ENCODE assay signal across 12 cellular contexts in genomic region chr10:70494966-70495365, GRCh38. TPM values are rescaled to one million over a fixed set of nuclear protein-coding genes. Genes with fewer than 3 reads are reported as not detected.
DNase-seq lines count a peak whose midpoint lies in the region; ATAC-seq and TF ChIP-seq lines count a peak whose summit lies in the region.
"Had no signal": no experiment of that assay in that cellular context is flagged by ENCODE, and none has a peak within 500 bp of the region (broad histone marks: within the 10 kb centered on the region; RNA-seq: fewer than 3 reads in every experiment).

No MANE protein-coding gene starts in this region.

- H3K36me3 ChIP-seq in CD8-positive, alpha-beta T cell (ENCODE audit: insufficient read depth, low read length), result no peaks in the 10 kb centered on the region
- no peaks in the 10 kb centered on the region for H3K36me3 ChIP-seq in tibial nerve
- H3K36me3 ChIP-seq: prostate gland had no signal

- no peak overlapping the region for H3K4me3 ChIP-seq in CD8-positive, alpha-beta T cell (ENCODE audit: low read depth, low read length)
- peak overlapping the region in 1 of 4 donors; percentile 6 for H3K4me3 ChIP-seq in tibial nerve
- H3K4me3 ChIP-seq: prostate gland had no signal

- H3K9me3 ChIP-seq in CD8-positive, alpha-beta T cell (ENCODE audit: low read length), result no peaks in the 10 kb centered on the region
- H3K9me3 ChIP-seq in tibial nerve, result no peaks in the 10 kb centered on the region
- H3K9me3 ChIP-seq: prostate gland had no signal

- CTCF ChIA-PET in CD8-positive, alpha-beta T cell (lab: Charles Lee), result interaction anchor here (1.1 to 1.3 kb wide), 3 partner anchors 34 to 264 kb away, joined by 3 read pairs; no protein-coding TSS in a partner anchor

- peaks cover 8% of the 10 kb centered on the region for H3K4me1 ChIP-seq in CD8-positive, alpha-beta T cell (ENCODE audit: insufficient read depth, low read length)
- peaks cover 0 to 26% (median 19%) of the 10 kb centered on the region in 4 donors for H3K4me1 ChIP-seq in tibial nerve
- H3K4me1 ChIP-seq: prostate gland had no signal

- DNase-seq in CD8-positive, alpha-beta T cell, result no peak
- DNase-seq in Kasumi-1 (lab: John Stamatoyannopoulos, UW) (peak; percentile 85 to 86), natural killer cell (no peak), GM19238 (ENCODE audit: insufficient read length, low spot score) (no peak), NCI-H510A (lab: John Stamatoyannopoulos, UW) (no peak), tibial nerve (ENCODE audit: low spot score in 2 of 2) (no peak)
- DNase-seq: glutamatergic neuron, NCI-H187 treated with DMSO at 0.1 percent for 48 hours had no signal

- no peak for TF ChIP-seq EP300 in tibial nerve (IDR thresholded peaks at IDR 0.05)

- TF ChIP-seq CTCF in CD8-positive, alpha-beta T cell (IDR thresholded peaks at IDR 0.05), result no peak
- TF ChIP-seq CTCF in natural killer cell (IDR thresholded peaks at IDR 0.05) (no peak), tibial nerve (IDR thresholded peaks at IDR 0.05) (no peak)

- POLR2A ChIA-PET in CD8-positive, alpha-beta T cell (lab: Charles Lee), result no interaction called here

- H3K27ac ChIP-seq in CD8-positive, alpha-beta T cell (ENCODE audit: low read depth, low read length), result no peak overlapping the region
- peak overlapping the region; percentile 10 for H3K27ac ChIP-seq in angular gyrus (ENCODE audit: low read depth, low read length)
- H3K27ac ChIP-seq in tibial nerve, result peak overlapping the region in 2 of 4 donors; percentile 21 to 44
- H3K27ac ChIP-seq: prostate gland had no signal

- intact Hi-C loops in CD8-positive, alpha-beta T cell (cut with DNase I, micrococcal nuclease), result no loop called here
- intact Hi-C loops in natural killer cell (cut with micrococcal nuclease), result no loop called here

- no peaks in the 10 kb centered on the region for H3K36me3 Mint-ChIP-seq in CD8-positive, alpha-beta T cell
- H3K36me3 Mint-ChIP-seq in natural killer cell, result no peaks in the 10 kb centered on the region

- no peaks in the 10 kb centered on the region for H3K9me3 Mint-ChIP-seq in CD8-positive, alpha-beta T cell
- no peaks in the 10 kb centered on the region for H3K9me3 Mint-ChIP-seq in natural killer cell

- 67 to 74% methylated on average over 13 of the region's 13 CpGs for WGBS in tibial nerve, 2 donors

- peak overlapping the region; percentile 52 for H3K4me3 Mint-ChIP-seq in CD8-positive, alpha-beta T cell
- H3K4me3 Mint-ChIP-seq in natural killer cell, result peak overlapping the region; percentile 76

- H3K27me3 ChIP-seq in CD8-positive, alpha-beta T cell (ENCODE audit: insufficient read depth, low read length), result no peaks in the 10 kb centered on the region
- no peaks in the 10 kb centered on the region for H3K27me3 ChIP-seq in tibial nerve

- H3K4me1 Mint-ChIP-seq in CD8-positive, alpha-beta T cell (ENCODE audit: low read depth), result peaks cover 24% of the 10 kb centered on the region
- H3K4me1 Mint-ChIP-seq in natural killer cell, result peaks cover 31 to 45% of the 10 kb centered on the region in 2 donors

- no peak overlapping the region for H3K27ac Mint-ChIP-seq in CD8-positive, alpha-beta T cell
- H3K27ac Mint-ChIP-seq in natural killer cell, result peak overlapping the region; percentile 70 to 71

- H3K27me3 Mint-ChIP-seq in CD8-positive, alpha-beta T cell (ENCODE audit: low read depth), result peaks cover 15% of the 10 kb centered on the region
- no peaks in the 10 kb centered on the region for H3K27me3 Mint-ChIP-seq in natural killer cell (ENCODE audit: low read depth in 2 of 2)

- no peak for TF ChIP-seq POLR2A in tibial nerve (IDR thresholded peaks at IDR 0.05)

- peak; percentile 29 for ATAC-seq in CD8-positive, alpha-beta T cell
- ATAC-seq in natural killer cell, result peak in 2 of 3 donors; percentile 42 to 45
- no peak for ATAC-seq in GM21717 (IDR thresholded peaks at IDR 0.05; ENCODE audit: unreplicated experiment)

RNA-seq across cellular contexts. Expression of gene PALD1, which starts 16.4 kb away (rescaled TPM):
- total RNA-seq in CD8-positive, alpha-beta T cell, result under 1 TPM in 1 of 2 experiments, not detected in 1; 0.08 TPM
- total RNA-seq in natural killer cell (under 1 TPM in 1 of 3 donors, not detected in 2; 0.21 TPM), tibial nerve (10 to 100 TPM in 2 of 4 donors, 1 to 10 TPM in 2; 5.4 to 10.9 (median 9.2) TPM)

RNA-seq across cellular contexts. Expression of gene NODAL, which starts 53.5 kb away (rescaled TPM):
- total RNA-seq in CD8-positive, alpha-beta T cell, result not detected
- total RNA-seq in natural killer cell (not detected), tibial nerve (not detected)
- total RNA-seq: prostate gland; T-helper 1 cell treated with Interleukin-12 subunit alpha and Interleukin-12 subunit beta and Interleukin-4 antibody, amounts not matched to agents 30 ng/mL and 1 ng/mL, for 36 hours had no signal

Comparison
In these comparisons a context has a peak if more than half of its experiments do, and no peak if none do; other contexts are left out.
1. DNase-seq: peak in Kasumi-1 (2 of 2); none in CD8-positive, alpha-beta T cell (0 of 7), natural killer cell (single experiment), GM19238 (single experiment), NCI-H510A (single experiment) and tibial nerve (0 of 2).
2. RNA of gene PALD1, which starts 16.4 kb away (total RNA-seq): 5.4 to 10.9 TPM in tibial nerve; 0.08 TPM in CD8-positive, alpha-beta T cell and 0.21 TPM in natural killer cell; every median in the first group is over 4 times any median in the second.